In the genomic region with DNA sequence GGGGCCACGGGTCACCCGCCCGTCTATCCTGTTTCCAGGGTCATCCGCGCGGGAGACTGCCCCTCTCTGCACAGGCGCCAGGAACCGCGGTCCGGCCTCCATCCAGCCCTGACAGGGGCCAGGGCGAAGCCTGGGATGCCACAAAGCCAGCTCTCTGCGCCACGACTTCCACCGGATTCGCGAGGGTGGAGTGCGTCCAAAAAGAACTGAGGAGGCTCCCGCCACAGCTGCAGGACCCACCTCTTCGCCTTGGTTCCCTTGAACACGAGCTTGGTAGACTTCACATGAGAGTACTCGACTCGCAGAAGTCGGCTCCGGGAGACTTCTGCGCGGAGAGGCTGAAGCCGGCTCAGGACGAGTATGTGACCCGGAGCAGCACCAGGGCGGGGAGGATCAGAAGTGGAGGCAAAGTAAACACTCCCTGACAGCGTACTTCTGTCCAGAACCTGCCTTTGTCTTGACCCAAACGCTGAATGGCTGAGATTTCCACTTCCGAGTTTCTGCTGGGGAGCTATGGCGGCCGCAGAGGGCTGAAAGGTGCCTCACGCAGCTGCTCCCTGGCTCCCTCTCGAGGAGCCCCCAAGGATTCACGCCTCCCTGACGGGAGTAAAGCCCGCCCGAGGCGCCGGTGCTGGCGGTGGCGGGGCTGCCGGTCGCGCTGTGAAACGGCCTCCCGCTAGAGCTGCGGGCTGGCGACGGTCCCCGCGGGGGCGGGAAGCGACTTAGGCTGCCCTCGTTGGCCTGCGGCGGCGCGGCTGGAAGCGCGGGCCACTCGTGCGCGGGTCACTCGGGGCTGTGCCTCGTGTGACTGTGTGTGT, we compare ENCODE assay signal across 1 cellular context.
TF ChIP-seq lines count a peak whose summit lies in the region.

No MANE protein-coding gene starts in this region.

TF ChIP-seq in SK-N-SH treated with all-trans-retinoic acid at 6 μM for 48 hours, 23 proteins besides CTCF, POLR2A, EP300 and RAD21 (continued from another document):
- TF ChIP-seq CSRNP3 (CRISPR knock-in tag; IDR thresholded peaks at IDR 0.05) (no peak), TSHZ2 (CRISPR knock-in tag; IDR thresholded peaks at IDR 0.05) (no peak), ESRRG (CRISPR knock-in tag; IDR thresholded peaks at IDR 0.05) (no peak), CSDC2 (CRISPR knock-in tag; IDR thresholded peaks at IDR 0.05) (no peak)
